In the genomic region with DNA sequence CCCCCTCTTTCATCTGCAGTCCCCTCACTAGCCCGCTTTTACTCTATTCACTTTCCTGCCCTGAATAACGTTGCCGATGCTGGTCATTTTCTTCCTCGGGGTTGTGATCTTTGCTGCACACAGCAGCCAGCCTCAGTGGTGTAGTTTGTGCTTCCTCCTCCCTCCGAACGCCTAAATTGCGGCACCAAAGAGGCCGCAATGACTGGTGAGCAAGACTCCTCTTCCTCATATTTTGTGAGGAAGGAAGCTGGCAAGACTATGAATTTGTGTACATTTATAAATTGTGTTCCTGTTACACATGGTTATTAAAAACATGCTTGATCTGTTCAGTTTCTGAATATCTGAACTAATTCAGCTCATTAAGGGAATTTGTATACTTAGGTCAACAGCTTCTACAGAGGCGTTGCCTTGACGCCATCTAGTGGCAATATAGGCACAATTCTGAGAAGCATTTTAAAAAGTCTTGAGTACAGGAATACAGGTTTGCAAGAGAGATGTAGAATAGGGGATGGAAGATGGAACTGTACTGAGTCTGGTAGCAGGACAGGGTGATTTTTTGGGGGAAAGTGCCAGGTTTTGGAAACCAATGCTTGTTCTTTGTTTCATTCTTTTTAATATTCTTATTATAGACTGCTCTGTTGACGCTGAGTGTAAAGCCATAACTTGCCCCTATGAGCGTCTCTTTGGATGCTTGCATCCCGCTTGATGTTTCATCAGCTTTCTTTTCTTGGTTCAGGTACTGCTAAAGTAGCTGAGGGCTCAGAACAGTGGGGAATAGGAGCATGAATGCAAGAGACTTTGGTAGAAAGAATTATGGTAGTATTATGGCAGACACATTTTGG, we compare ENCODE assay signal across 8 cellular contexts. TPM values are rescaled to one million over a fixed set of nuclear protein-coding genes. Genes with fewer than 3 reads are reported as not detected.
DNase-seq lines count a peak whose midpoint lies in the region; ATAC-seq and TF ChIP-seq lines count a peak whose summit lies in the region.

No MANE protein-coding gene starts in this region.

- H3K27ac Mint-ChIP-seq in activated T-cell treated with anti-CD3 and anti-CD28 coated beads, Interleukin-2, amount 50 U/mL, for 24 hours = no peak overlapping the region

- H3K27me3 Mint-ChIP-seq in activated T-cell treated with anti-CD3 and anti-CD28 coated beads, Interleukin-2, amount 50 U/mL, for 24 hours = no peaks in the 10 kb centered on the region

- no peaks in the 10 kb centered on the region for H3K4me1 Mint-ChIP-seq in activated T-cell treated with anti-CD3 and anti-CD28 coated beads, Interleukin-2, amount 50 U/mL, for 24 hours (ENCODE audit: low read depth)

- intact Hi-C loops in lower lobe of right lung (cut with DNase I) = no loop called here
- intact Hi-C loops in uterus (cut with DNase I; ENCODE audit: low total_unique reads) = no loop called here

- no peaks in the 10 kb centered on the region for H3K9me3 Mint-ChIP-seq in activated T-cell treated with anti-CD3 and anti-CD28 coated beads, Interleukin-2, amount 50 U/mL, for 24 hours

- peak; percentile 85 for TF ChIP-seq CTCF in LNCaP clone FGC (IDR thresholded peaks at IDR 0.05; ENCODE audit: control insufficient read depth, extremely low read depth, insufficient read depth)
- TF ChIP-seq CTCF in choroid plexus epithelial cell (conservative IDR thresholded peaks at IDR 0.05; ENCODE audit: low read depth, low read length) = peak; percentile 81
- peak; percentile 69 for TF ChIP-seq CTCF in lower lobe of right lung (IDR thresholded peaks at IDR 0.05)
- peak; percentile 18 to 47 (median 43) for TF ChIP-seq CTCF in uterus (IDR thresholded peaks at IDR 0.05)

- DNase-seq in activated T-cell treated with anti-CD3 and anti-CD28 coated beads for 1 hour (ENCODE audit: low read depth) (peak; percentile 5), LNCaP clone FGC (ENCODE audit: low read depth) (peak; percentile 26), RPMI7951 (ENCODE audit: low read depth) (peak; percentile 56), choroid plexus epithelial cell (ENCODE audit: low read depth) (peak; percentile 78), lower lobe of right lung (no peak), uterus (no peak)
- DNase-seq in activated T-cell treated with anti-CD3 and anti-CD28 coated beads, Interleukin-2, amount 50 U/mL, for 24 hours = no peak

- H3K4me1 ChIP-seq in lower lobe of right lung (no peaks in the 10 kb centered on the region), uterus (no peaks in the 10 kb centered on the region)

- peaks cover 38% of the 10 kb centered on the region for H3K36me3 Mint-ChIP-seq in activated T-cell treated with anti-CD3 and anti-CD28 coated beads, Interleukin-2, amount 50 U/mL, for 24 hours (ENCODE audit: low read depth)

- H3K36me3 ChIP-seq in lower lobe of right lung = peaks cover 9% of the 10 kb centered on the region
- H3K36me3 ChIP-seq in uterus = no peaks in the 10 kb centered on the region

- no peak for TF ChIP-seq POLR2A in uterus (IDR thresholded peaks at IDR 0.05)

- ATAC-seq in GM21576 (IDR thresholded peaks at IDR 0.05; ENCODE audit: unreplicated experiment) (peak; percentile 81), lower lobe of right lung (peak; percentile 61 to 71)

- H3K4me3 ChIP-seq in LNCaP clone FGC (ENCODE audit: low read depth, low read length) = no peak overlapping the region
- H3K4me3 ChIP-seq in choroid plexus epithelial cell (ENCODE audit: low read depth, low read length) = no peak overlapping the region
- H3K4me3 ChIP-seq in lower lobe of right lung = no peak overlapping the region
- no peak overlapping the region for H3K4me3 ChIP-seq in uterus

- H3K27me3 ChIP-seq in lower lobe of right lung (ENCODE audit: low read depth) (no peaks in the 10 kb centered on the region), uterus (no peaks in the 10 kb centered on the region)

- H3K9me3 ChIP-seq in lower lobe of right lung (no peaks in the 10 kb centered on the region), uterus (no peaks in the 10 kb centered on the region)

- H3K27ac ChIP-seq in lower lobe of right lung (no peak overlapping the region), uterus (no peak overlapping the region)

- no peak overlapping the region for H3K4me3 Mint-ChIP-seq in activated T-cell treated with anti-CD3 and anti-CD28 coated beads, Interleukin-2, amount 50 U/mL, for 24 hours

RNA-seq across cellular contexts. Expression of a gene that starts 4.1 kb away (rescaled TPM):
- total RNA-seq in RPMI7951 (2014; rRNA removed; shearing (Covaris generic)) = not detected in 2 replicates
- total RNA-seq in lower lobe of right lung (2.2 TPM), uterus (10 to 100 TPM in 1 of 4 donors, 1 to 10 TPM in 3; 1.8 to 12.0 (median 5.6) TPM)

RNA-seq across cellular contexts. Expression of a gene that starts 9.5 kb away (rescaled TPM):
- total RNA-seq in RPMI7951 (2014; rRNA removed; shearing (Covaris generic)) = 0.10 and 0.12 TPM in 2 replicates
- 2.0 TPM for total RNA-seq in lower lobe of right lung
- total RNA-seq in uterus = 1 to 10 TPM in 2 of 4 donors, under 1 TPM in 2; 0.26 to 6.5 (median 3.3) TPM

RNA-seq across cellular contexts. Expression of a gene that starts 22.0 kb away (rescaled TPM):
- 0.12 TPM in 1 of 2 replicates, not detected in the other for total RNA-seq in RPMI7951 (2014; rRNA removed; shearing (Covaris generic))
- total RNA-seq in lower lobe of right lung (1.4 TPM), uterus (10 to 100 TPM in 2 of 4 donors, 1 to 10 TPM in 1, not detected in 1; 8.3 to 26.6 (median 10.0) TPM)

RNA-seq across cellular contexts. Expression of a gene that starts 47.8 kb away (rescaled TPM):
- 318 and 328 TPM in 2 replicates for total RNA-seq in RPMI7951 (2014; rRNA removed; shearing (Covaris generic))
- total RNA-seq in lower lobe of right lung = 65.2 TPM
- 100 to 1,000 TPM in 1 of 4 donors, 10 to 100 TPM in 3; 56.9 to 110 (median 71.8) TPM for total RNA-seq in uterus

RNA-seq across cellular contexts. Expression of a gene that starts 55.4 kb away (rescaled TPM):
- not detected in 2 replicates for total RNA-seq in RPMI7951 (2014; rRNA removed; shearing (Covaris generic))
- total RNA-seq in lower lobe of right lung (not detected), uterus (not detected)

Comparison
In these comparisons a context has a peak if more than half of its experiments do, and no peak if none do; other contexts are left out.
1. DNase-seq: peak in activated T-cell treated with anti-CD3 and anti-CD28 coated beads for 1 hour (single experiment), LNCaP clone FGC (single experiment), RPMI7951 (single experiment) and choroid plexus epithelial cell (single experiment); none in activated T-cell treated with anti-CD3 and anti-CD28 coated beads, Interleukin-2, amount 50 U/mL, for 24 hours (single experiment), lower lobe of right lung (single experiment) and uterus (0 of 2).
2. Peak in every context shown above with its lines, with median percentiles within 50 percentile points of each other: CTCF ChIP-seq.